ENCODE assay signal across 12 cellular contexts in genomic region chr11:2904153-2905052, GRCh38. TPM values are rescaled to one million over a fixed set of nuclear protein-coding genes. Genes with fewer than 3 reads are reported as not detected.
A peak's percentile ranks its signal among the peaks of the same experiment; 100 is the strongest.
DNase-seq lines count a peak whose midpoint lies in the region; ATAC-seq and TF ChIP-seq lines count a peak whose summit lies in the region.
"Had no signal": no experiment of that assay in that cellular context is flagged by ENCODE, and none has a peak within 500 bp of the region (broad histone marks: within the 10 kb centered on the region; RNA-seq: fewer than 3 reads in every experiment).

No MANE protein-coding gene starts in this region.

- no peak for TF ChIP-seq EP300 in stomach (IDR thresholded peaks at IDR 0.05)

- WGBS in stomach, 5 donors: 45 to 58% (median 50%) methylated on average over 20 to 21 of the region's 21 CpGs

- no peaks in the 10 kb centered on the region for H3K9me3 ChIP-seq in stomach

- peaks cover 35 to 55% (median 48%) of the 10 kb centered on the region in 4 donors for H3K4me1 ChIP-seq in stomach

- no peak for TF ChIP-seq CTCF in stomach (IDR thresholded peaks at IDR 0.05)
- TF ChIP-seq CTCF in GM13977 (IDR thresholded peaks at IDR 0.05; ENCODE audit: extremely low read depth, insufficient read depth, missing control alignments): no peak

- ATAC-seq in left lobe of liver (no peak), HG03196 (IDR thresholded peaks at IDR 0.05; ENCODE audit: unreplicated experiment) (no peak)

- peaks cover 16% of the 10 kb centered on the region for H3K4me1 Mint-ChIP-seq in T-helper 2 cell treated with Interferon-gamma antibody and Interleukin-4, amounts not matched to agents 5 μg/mL and 100 μg/mL, for 36 hours (ENCODE audit: low read depth)
- peaks cover 19% of the 10 kb centered on the region for H3K4me1 Mint-ChIP-seq in activated T-helper 2 cell treated with anti-CD3 and anti-CD28 coated beads, Interferon-gamma antibody, Interleukin-2, Interleukin-4, amounts not matched to agents 10 μg/mL and 5 μg/mL and 100 μg/mL, durations not matched to agents 14 hours and 24 hours and 36 hours (ENCODE audit: low read depth)

- intact Hi-C loops in activated T-helper 2 cell treated with anti-CD3 and anti-CD28 coated beads, Interferon-gamma antibody, Interleukin-2, Interleukin-4, amounts not matched to agents 10 μg/mL and 5 μg/mL and 100 μg/mL, durations not matched to agents 14 hours and 24 hours and 36 hours (cut with micrococcal nuclease): no loop called here
- intact Hi-C loops in stomach (cut with DNase I; ENCODE audit: low total_unique reads): no loop called here

- no peaks in the 10 kb centered on the region for H3K36me3 ChIP-seq in stomach
- H3K36me3 ChIP-seq: WERI-Rb-1 had no signal

- H3K4me3 Mint-ChIP-seq in T-helper 2 cell treated with Interferon-gamma antibody and Interleukin-4, amounts not matched to agents 5 μg/mL and 100 μg/mL, for 36 hours: peak overlapping the region; percentile 68
- H3K4me3 Mint-ChIP-seq in activated T-helper 2 cell treated with anti-CD3 and anti-CD28 coated beads, Interferon-gamma antibody, Interleukin-2, Interleukin-4, amounts not matched to agents 10 μg/mL and 5 μg/mL and 100 μg/mL, durations not matched to agents 14 hours and 24 hours and 36 hours (ENCODE audit: low read depth): peak overlapping the region; percentile 57

- H3K27me3 ChIP-seq in stomach: peaks cover 0 to 28% (median 0%) of the 10 kb centered on the region in 3 donors

- H3K36me3 Mint-ChIP-seq in T-helper 2 cell treated with Interferon-gamma antibody and Interleukin-4, amounts not matched to agents 5 μg/mL and 100 μg/mL, for 36 hours (ENCODE audit: low read depth): peaks cover 17% of the 10 kb centered on the region
- H3K36me3 Mint-ChIP-seq in activated T-helper 2 cell treated with anti-CD3 and anti-CD28 coated beads, Interferon-gamma antibody, Interleukin-2, Interleukin-4, amounts not matched to agents 10 μg/mL and 5 μg/mL and 100 μg/mL, durations not matched to agents 14 hours and 24 hours and 36 hours (ENCODE audit: low read depth): peaks cover 15% of the 10 kb centered on the region

- H3K9me3 Mint-ChIP-seq in T-helper 2 cell treated with Interferon-gamma antibody and Interleukin-4, amounts not matched to agents 5 μg/mL and 100 μg/mL, for 36 hours: peaks cover 12% of the 10 kb centered on the region
- H3K9me3 Mint-ChIP-seq in activated T-helper 2 cell treated with anti-CD3 and anti-CD28 coated beads, Interferon-gamma antibody, Interleukin-2, Interleukin-4, amounts not matched to agents 10 μg/mL and 5 μg/mL and 100 μg/mL, durations not matched to agents 14 hours and 24 hours and 36 hours: peaks cover 10% of the 10 kb centered on the region

- no peak for DNase-seq in T-helper 2 cell treated with Interferon-gamma antibody and Interleukin-4, amounts not matched to agents 5 μg/mL and 100 μg/mL, for 36 hours (ENCODE audit: low spot score)
- no peak for DNase-seq in T-helper 2 cell
- no peak for DNase-seq in activated T-helper 2 cell treated with anti-CD3 and anti-CD28 coated beads, Interferon-gamma antibody, Interleukin-2, Interleukin-4, amounts not matched to agents 10 μg/mL and 5 μg/mL and 100 μg/mL, durations not matched to agents 14 hours and 24 hours and 36 hours (ENCODE audit: low spot score)
- DNase-seq in left lobe of liver (ENCODE audit: low spot score): peak; percentile 66
- peak; percentile 72 for DNase-seq in stomach
- no peak for DNase-seq in GM13977 (ENCODE audit: low spot score)
- DNase-seq in activated naive CD4-positive, alpha-beta T cell treated with Interleukin-2 at 50 U/mL for 16 hours: no peak
- DNase-seq: COR-L47; effector CD4-positive, alpha-beta T cell; WERI-Rb-1 had no signal

- no peak overlapping the region for H3K27ac Mint-ChIP-seq in T-helper 2 cell treated with Interferon-gamma antibody and Interleukin-4, amounts not matched to agents 5 μg/mL and 100 μg/mL, for 36 hours
- H3K27ac Mint-ChIP-seq in activated T-helper 2 cell treated with anti-CD3 and anti-CD28 coated beads, Interferon-gamma antibody, Interleukin-2, Interleukin-4, amounts not matched to agents 10 μg/mL and 5 μg/mL and 100 μg/mL, durations not matched to agents 14 hours and 24 hours and 36 hours: no peak overlapping the region

- peak overlapping the region in 1 of 4 donors; percentile 66 for H3K4me3 ChIP-seq in stomach
- H3K4me3 ChIP-seq: tibial nerve had no signal

- in situ Hi-C loops in GM13977 (cut with MboI; ENCODE audit: low pct_unique_long_range_greater_than_20kb, low sequenced_read_pairs, unreplicated experiment): no loop called here

- no peak for TF ChIP-seq POLR2A in stomach (IDR thresholded peaks at IDR 0.05)

- H3K27me3 Mint-ChIP-seq in T-helper 2 cell treated with Interferon-gamma antibody and Interleukin-4, amounts not matched to agents 5 μg/mL and 100 μg/mL, for 36 hours (ENCODE audit: low read depth): no peaks in the 10 kb centered on the region
- no peaks in the 10 kb centered on the region for H3K27me3 Mint-ChIP-seq in activated T-helper 2 cell treated with anti-CD3 and anti-CD28 coated beads, Interferon-gamma antibody, Interleukin-2, Interleukin-4, amounts not matched to agents 10 μg/mL and 5 μg/mL and 100 μg/mL, durations not matched to agents 14 hours and 24 hours and 36 hours (ENCODE audit: low read depth)

- H3K27ac ChIP-seq in stomach: peak overlapping the region; percentile 62 to 95 (median 89)
- H3K27ac ChIP-seq: WERI-Rb-1 had no signal

RNA-seq across cellular contexts. Expression of gene CDKN1C, which starts 18.8 kb away (rescaled TPM):
- 1.7 TPM in 2 replicates for total RNA-seq in activated T-helper 2 cell treated with anti-CD3 and anti-CD28 coated beads, Interferon-gamma antibody, Interleukin-2, Interleukin-4, amounts not matched to agents 10 μg/mL and 5 μg/mL and 100 μg/mL, durations not matched to agents 14 hours and 24 hours and 36 hours
- total RNA-seq in left lobe of liver (8.4 TPM), stomach (10 to 100 TPM; 10.5 to 99.1 (median 14.2) TPM)
- 10 to 100 TPM; 41.7 to 51.0 (median 42.9) TPM for polyA plus RNA-seq in stomach

RNA-seq across cellular contexts. Expression of gene PHLDA2, which starts 24.8 kb away (rescaled TPM):
- 34.5 and 34.7 TPM in 2 replicates for total RNA-seq in activated T-helper 2 cell treated with anti-CD3 and anti-CD28 coated beads, Interferon-gamma antibody, Interleukin-2, Interleukin-4, amounts not matched to agents 10 μg/mL and 5 μg/mL and 100 μg/mL, durations not matched to agents 14 hours and 24 hours and 36 hours
- total RNA-seq in left lobe of liver (1.3 TPM), stomach (10 to 100 TPM in 1 of 5 donors, 1 to 10 TPM in 1, not detected in 3; 3.1 to 34.2 TPM)
- polyA plus RNA-seq in stomach: 10 to 100 TPM; 19.7 to 32.7 (median 25.5) TPM

Comparison
In these comparisons a context has a peak if more than half of its experiments do, and no peak if none do; other contexts are left out.
1. DNase-seq: peak in left lobe of liver (single experiment) and stomach (single experiment); none in T-helper 2 cell treated with Interferon-gamma antibody and Interleukin-4, amounts not matched to agents 5 μg/mL and 100 μg/mL, for 36 hours (single experiment), T-helper 2 cell (0 of 5), activated T-helper 2 cell treated with anti-CD3 and anti-CD28 coated beads, Interferon-gamma antibody, Interleukin-2, Interleukin-4, amounts not matched to agents 10 μg/mL and 5 μg/mL and 100 μg/mL, durations not matched to agents 14 hours and 24 hours and 36 hours (single experiment), GM13977 (single experiment) and activated naive CD4-positive, alpha-beta T cell treated with Interleukin-2 at 50 U/mL for 16 hours (single experiment).